21 cellular contexts compared by ENCODE assay signal in genomic region chr7:151031011-151031410, GRCh38. TPM values are rescaled to one million over a fixed set of nuclear protein-coding genes. Genes with fewer than 3 reads are reported as not detected.
"Had no signal": no experiment of that assay in that cellular context is flagged by ENCODE, and none has a peak within 500 bp of the region (broad histone marks: within the 10 kb centered on the region; RNA-seq: fewer than 3 reads in every experiment).

No MANE protein-coding gene starts in this region.

- H3K27me3 ChIP-seq: gastrocnemius medialis, ovary, right atrium auricular region, sigmoid colon, suprapubic skin, tibial artery, upper lobe of right lung had no signal

- H3K9me3 ChIP-seq: gastrocnemius medialis, ovary, right atrium auricular region, sigmoid colon, suprapubic skin, tibial artery, upper lobe of right lung had no signal

- H3K27me3 Mint-ChIP-seq: effector memory CD8-positive, alpha-beta T cell had no signal

- H2AFZ ChIP-seq: neural progenitor cell had no signal

- H3K27ac ChIP-seq: gastrocnemius medialis, neural progenitor cell, ovary, right atrium auricular region, skin epidermis, suprapubic skin, tibial artery, upper lobe of right lung had no signal

- H3K27ac Mint-ChIP-seq: mesothelial cell of epicardium, neural progenitor cell had no signal

- H3K36me3 Mint-ChIP-seq: natural killer cell had no signal

- H3K4me3 ChIP-seq: gastrocnemius medialis, neural progenitor cell, ovary, right atrium auricular region, sigmoid colon, skin epidermis, suprapubic skin, tibial artery, upper lobe of right lung had no signal

- DNase-seq: effector memory CD8-positive, alpha-beta T cell; erythroblast; gastrocnemius medialis; glutamatergic neuron; islet precursor cell; natural killer cell; nucleus accumbens; ovary; sigmoid colon; stimulated activated CD4-positive, alpha-beta T cell treated with anti-CD3 and anti-CD28 coated beads, Interleukin-12 subunit alpha, Interleukin-12 subunit beta, amount 100 ng/mL, for 4 hours; stimulated activated naive CD4-positive, alpha-beta T cell; tibial artery; upper lobe of right lung had no signal

- H3K36me3 ChIP-seq: neural progenitor cell, ovary had no signal

- H3K4me3 Mint-ChIP-seq: effector memory CD8-positive, alpha-beta T cell; mesothelial cell of epicardium; natural killer cell had no signal

- H3K9me3 Mint-ChIP-seq: effector memory CD8-positive, alpha-beta T cell; mesothelial cell of epicardium; natural killer cell; neural progenitor cell had no signal

- H3K9ac ChIP-seq: neural progenitor cell had no signal

- H3K4me2 ChIP-seq: neural progenitor cell had no signal

RNA-seq across cellular contexts. Expression of gene ATG9B, which starts 6.7 kb away (rescaled TPM):
- total RNA-seq: endothelial cell of umbilical vein, left lobe of liver, posterior vena cava, right atrium auricular region, sigmoid colon had no signal
